ENCODE assay signal across 7 cellular contexts in the genomic region with DNA sequence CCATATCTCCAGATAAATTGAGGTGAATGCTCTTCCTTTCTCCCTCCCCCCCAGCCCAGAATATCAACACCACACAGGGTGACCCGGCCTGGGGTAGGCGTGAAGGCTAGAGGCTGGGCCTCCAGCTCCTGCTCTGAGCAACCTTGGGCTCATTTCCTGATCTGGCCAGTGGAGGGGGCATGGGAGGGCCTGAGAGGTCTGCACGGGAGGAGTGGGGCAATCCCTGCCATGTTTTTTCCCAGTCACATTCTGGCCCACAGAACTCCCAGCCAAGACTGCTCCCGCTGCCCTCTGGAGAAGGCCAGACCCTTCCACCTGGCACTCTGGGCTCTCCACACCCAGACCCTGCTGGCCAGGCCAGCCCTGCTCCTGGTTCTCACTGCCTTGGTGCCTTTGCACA. TPM values are rescaled to one million over a fixed set of nuclear protein-coding genes. Genes with fewer than 3 reads are reported as not detected.
DNase-seq lines count a peak whose midpoint lies in the region; ATAC-seq and TF ChIP-seq lines count a peak whose summit lies in the region.
"Had no signal": no experiment of that assay in that cellular context is flagged by ENCODE, and none has a peak within 500 bp of the region (broad histone marks: within the 10 kb centered on the region; RNA-seq: fewer than 3 reads in every experiment).

No MANE protein-coding gene starts in this region.

- ATAC-seq in foreskin keratinocyte (peak; percentile 56), HG03432 (IDR thresholded peaks at IDR 0.05; ENCODE audit: unreplicated experiment) (no peak), GM19035 (IDR thresholded peaks at IDR 0.05; ENCODE audit: unreplicated experiment) (no peak)
- ATAC-seq: gastroesophageal sphincter had no signal

- H3K36me3 Mint-ChIP-seq in Calu3 (ENCODE audit: insufficient read depth, unreplicated experiment): no peaks in the 10 kb centered on the region

- no peak overlapping the region for H3K4me2 ChIP-seq in MM.1S (ENCODE audit: low read depth, low read length)

- no peaks in the 10 kb centered on the region for H3K4me1 Mint-ChIP-seq in Calu3 (ENCODE audit: low read depth, unreplicated experiment)

- H3K4me1 ChIP-seq in MM.1S (ENCODE audit: low read length) (no peaks in the 10 kb centered on the region), foreskin keratinocyte (no peaks in the 10 kb centered on the region)
- H3K4me1 ChIP-seq: gastroesophageal sphincter had no signal

- CTCF ChIA-PET in Calu3 (lab: Charles Lee): interaction anchor here (0.6 to 1.0 kb wide), 2 partner anchors 30 to 47 kb away, joined by 3 to 8 read pairs; a partner anchor contains a TSS

- no peaks in the 10 kb centered on the region for H3K9me3 ChIP-seq in MM.1S (replicated peaks; ENCODE audit: insufficient read depth, low read length)
- H3K9me3 ChIP-seq: gastroesophageal sphincter had no signal

- H3K27ac ChIP-seq in MM.1S (ENCODE audit: low read length) (no peak overlapping the region), foreskin keratinocyte (no peak overlapping the region)
- H3K27ac ChIP-seq: gastroesophageal sphincter had no signal

- TF ChIP-seq CTCF in Calu3 (IDR thresholded peaks at IDR 0.05; ENCODE audit: unreplicated experiment) (no peak), MM.1S (IDR thresholded peaks at IDR 0.05; ENCODE audit: low read length) (peak; percentile 20), foreskin keratinocyte (conservative IDR thresholded peaks at IDR 0.05) (peak; percentile 57)

- no TSS peak for BruUV-seq in Calu3 (replicated peaks; lab: Mats Ljungman, UMichigan)

- no peaks in the 10 kb centered on the region for H3K9me2 ChIP-seq in MM.1S (replicated peaks; ENCODE audit: insufficient read depth, low read length)

- no peaks in the 10 kb centered on the region for H3K27me3 ChIP-seq in MM.1S (replicated peaks; ENCODE audit: insufficient read depth, low read length)
- no peaks in the 10 kb centered on the region for H3K27me3 ChIP-seq in foreskin keratinocyte

- H3K9me3 Mint-ChIP-seq in Calu3 (ENCODE audit: low read depth, unreplicated experiment): no peaks in the 10 kb centered on the region

- H3K4me3 ChIP-seq in MM.1S (ENCODE audit: low read length): no peak overlapping the region
- H3K4me3 ChIP-seq: gastroesophageal sphincter had no signal

- H3F3A ChIP-seq in MM.1S (ENCODE audit: insufficient read depth, low read length): no peaks in the 10 kb centered on the region

- H3K27me3 Mint-ChIP-seq in Calu3 (ENCODE audit: unreplicated experiment): no peaks in the 10 kb centered on the region

- peak; percentile 58 for DNase-seq in Calu3
- no peak for DNase-seq in MM.1S
- peak in 1 of 2 donors; percentile 49 for DNase-seq in foreskin keratinocyte
- DNase-seq in germinal center (ENCODE audit: low spot score): no peak

- intact Hi-C loops in Calu3 (cut with micrococcal nuclease; ENCODE audit: unreplicated experiment): no loop called here

- H3K4me3 Mint-ChIP-seq in Calu3 (ENCODE audit: low read depth, unreplicated experiment): no peak overlapping the region

- H4K20me1 ChIP-seq in MM.1S (ENCODE audit: insufficient read depth, low read length): no peaks in the 10 kb centered on the region

- no peak overlapping the region for H3K9ac ChIP-seq in MM.1S (ENCODE audit: low read length)

- H3K27ac Mint-ChIP-seq in Calu3 (ENCODE audit: unreplicated experiment): no peak overlapping the region

- H2AFZ ChIP-seq in MM.1S (ENCODE audit: low read length): no peak overlapping the region

- no peaks in the 10 kb centered on the region for H3K36me3 ChIP-seq in MM.1S (replicated peaks; ENCODE audit: insufficient read depth, low read length)
- H3K36me3 ChIP-seq: gastroesophageal sphincter had no signal

- H3K79me2 ChIP-seq in MM.1S (ENCODE audit: low read length): no peaks in the 10 kb centered on the region

RNA-seq across cellular contexts. Expression of a gene that starts 3.9 kb away (rescaled TPM):
- total RNA-seq in Calu3 (2022) (not detected in 2 replicates), foreskin keratinocyte (not detected in 2 replicates)
- polyA plus RNA-seq in foreskin keratinocyte: not detected in 2 replicates

RNA-seq across cellular contexts. Expression of a gene that starts 30.7 kb away (rescaled TPM):
- total RNA-seq in Calu3 (2022): 27.9 and 35.1 TPM in 2 replicates
- 30.4 and 36.1 TPM in 2 replicates for total RNA-seq in foreskin keratinocyte
- 29.6 and 34.4 TPM in 2 replicates for polyA plus RNA-seq in foreskin keratinocyte

RNA-seq across cellular contexts. Expression of a gene that starts 30.9 kb away (rescaled TPM):
- total RNA-seq in Calu3 (2022): 7.7 and 9.4 TPM in 2 replicates
- total RNA-seq in foreskin keratinocyte: 4.2 and 4.5 TPM in 2 replicates
- 7.8 and 8.5 TPM in 2 replicates for polyA plus RNA-seq in foreskin keratinocyte

RNA-seq across cellular contexts. Expression of a gene that starts 48.6 kb away (rescaled TPM):
- total RNA-seq in Calu3 (2022) (0.94 and 1.7 TPM in 2 replicates), foreskin keratinocyte (not detected in 2 replicates)
- polyA plus RNA-seq in foreskin keratinocyte: 0.02 TPM in 1 of 2 replicates, not detected in the other

RNA-seq across cellular contexts. Expression of a gene that starts 53.9 kb away (rescaled TPM):
- total RNA-seq in Calu3 (2022) (808 and 937 TPM in 2 replicates), foreskin keratinocyte (1,023 and 1,172 TPM in 2 replicates)
- 1,140 and 1,310 TPM in 2 replicates for polyA plus RNA-seq in foreskin keratinocyte
